Comparison of ENCODE assay signal across 8 cellular contexts in genomic region chr1:58782308-58783089, GRCh38. TPM values are rescaled to one million over a fixed set of nuclear protein-coding genes. Genes with fewer than 3 reads are reported as not detected.
DNase-seq lines count a peak whose midpoint lies in the region; ATAC-seq, FAIRE-seq and TF ChIP-seq lines count a peak whose summit lies in the region.

No MANE protein-coding gene starts in this region.

- POLR2A ChIA-PET in A549 (lab: Yijun Ruan, JAX), result interaction anchor here (0.6 to 3.2 kb wide), 10 partner anchors 10 to 977 kb away, joined by 3 to 24 read pairs (median 5); partner anchors contain the start of gene FGGY
- POLR2A ChIA-PET in activated CD4-positive, alpha-beta T cell treated with anti-CD3 and anti-CD28 coated beads for 36 hours (lab: Charles Lee), result interaction anchor here (0.6 to 1.8 kb wide), 6 partner anchors 9 to 255 kb away, joined by 3 to 15 read pairs (median 4); no protein-coding TSS in a partner anchor

- H3K27me3 Mint-ChIP-seq in activated CD4-positive, alpha-beta T cell treated with anti-CD3 and anti-CD28 coated beads for 36 hours, result peaks cover 2% of the 10 kb centered on the region

- peak in 1 of 2 experiments; percentile 0; a peak in 2 of 6 replicates for ATAC-seq in A549
- ATAC-seq in GM18502 (IDR thresholded peaks at IDR 0.05; ENCODE audit: poor library complexity, unreplicated experiment), result peak; percentile 17
- peak; percentile 6 for ATAC-seq in activated CD4-positive, alpha-beta T cell treated with anti-CD3 and anti-CD28 coated beads for 36 hours
- ATAC-seq in HG03521 (IDR thresholded peaks at IDR 0.05; ENCODE audit: unreplicated experiment), result no peak

- H3K4me3 Mint-ChIP-seq in activated CD4-positive, alpha-beta T cell treated with anti-CD3 and anti-CD28 coated beads for 36 hours, result peak overlapping the region; percentile 79

- TF ChIP-seq CTCF in A549 (IDR thresholded peaks at IDR 0.05) (no peak; the same call in 2 of the 3 replicates), coronary artery (IDR thresholded peaks at IDR 0.05) (no peak), lower leg skin (IDR thresholded peaks at IDR 0.05) (no peak)

- TF ChIP-seq EP300 in A549 (IDR thresholded peaks at IDR 0.05), result no peak

- H3K27ac ChIP-seq in A549, result peak overlapping the region; percentile 91 to 93
- H3K27ac ChIP-seq in coronary artery, result peak overlapping the region; percentile 98 to 100

- H3K4me3 ChIP-seq in A549, result peak overlapping the region; percentile 95
- peak overlapping the region; percentile 88 for H3K4me3 ChIP-seq in coronary artery
- H3K4me3 ChIP-seq in lower leg skin (ENCODE audit: low read depth, poor library complexity, severe bottlenecking), result peak overlapping the region; percentile 85

- H3K9me3 ChIP-seq in A549, result no peaks in the 10 kb centered on the region

- peaks cover 22% of the 10 kb centered on the region for H3K4me1 ChIP-seq in A549

- H3K27ac Mint-ChIP-seq in activated CD4-positive, alpha-beta T cell treated with anti-CD3 and anti-CD28 coated beads for 36 hours, result peak overlapping the region; percentile 82

- WGBS in A549 (ENCODE audit: missing lambda C conversion rate), result 0% methylated on average over 4 of the region's 72 CpGs
- 0 to 2% methylated on average over 21 to 41 of the region's 72 CpGs for WGBS in lower leg skin, 2 donors

- DNase-seq in A549 (ENCODE audit: low read depth in 1 of 2, low spot score in 1 of 2), result peak in 1 of 2 experiments; percentile 39
- DNase-seq in NCI-H146 (lab: John Stamatoyannopoulos, UW), result peak; percentile 72
- peak; percentile 81 for DNase-seq in activated CD4-positive, alpha-beta T cell treated with anti-CD3 and anti-CD28 coated beads for 36 hours
- peak; percentile 83 for DNase-seq in coronary artery (ENCODE audit: low spot score)
- DNase-seq in lower leg skin (ENCODE audit: low spot score in 2 of 2), result peak; percentile 31 to 92
- peak; percentile 47 for DNase-seq in stimulated activated CD4-positive, alpha-beta T cell treated with anti-CD3 and anti-CD28 coated beads, Interleukin-4, amount 100 ng/mL, for 24 hours

- intact Hi-C loops in activated CD4-positive, alpha-beta T cell treated with anti-CD3 and anti-CD28 coated beads for 36 hours (cut with DNase I, micrococcal nuclease), result loop anchor here (1.0 to 10.0 kb wide), 5 partner anchors 238 to 1030 kb away; partner anchors contain the start of gene HOOK1 (in 1 of the 2)
- intact Hi-C loops in lower leg skin (cut with DNase I; ENCODE audit: low total_unique reads), result no loop called here

- FAIRE-seq in A549 (lab: Jason Lieb, UNC), result no peak

- TF ChIP-seq POLR2A in A549 (IDR thresholded peaks at IDR 0.05; ENCODE audit: low read length) (peak; percentile 15; the same call in 1 of the 2 replicates), lower leg skin (IDR thresholded peaks at IDR 0.05) (no peak)

- CTCF ChIA-PET in A549 (lab: Yijun Ruan, JAX), result interaction anchor here (0.7 to 1.5 kb wide), 4 partner anchors 55 to 151 kb away, joined by 3 read pairs; no protein-coding TSS in a partner anchor
- CTCF ChIA-PET in activated CD4-positive, alpha-beta T cell treated with anti-CD3 and anti-CD28 coated beads for 36 hours (lab: Charles Lee), result interaction anchor here (0.6 to 0.9 kb wide), 4 partner anchors 12 to 909 kb away, joined by 3 read pairs; no protein-coding TSS in a partner anchor

- H3K36me3 Mint-ChIP-seq in activated CD4-positive, alpha-beta T cell treated with anti-CD3 and anti-CD28 coated beads for 36 hours (ENCODE audit: low read depth), result peaks cover 16% of the 10 kb centered on the region

- peaks cover 17% of the 10 kb centered on the region for H3K4me1 Mint-ChIP-seq in activated CD4-positive, alpha-beta T cell treated with anti-CD3 and anti-CD28 coated beads for 36 hours

- TF ChIP-seq RAD21 in A549 (conservative IDR thresholded peaks at IDR 0.05 in 1 of 2, IDR thresholded peaks at IDR 0.05 in 1 of 2), result 0 out of 5 replicates have a peak, but pooled peaks of 1 of the 2 experiments have one; percentile 23

- peak overlapping the region; percentile 85 for H3K4me2 ChIP-seq in A549

- no peaks in the 10 kb centered on the region for H3K9me3 Mint-ChIP-seq in activated CD4-positive, alpha-beta T cell treated with anti-CD3 and anti-CD28 coated beads for 36 hours (ENCODE audit: low read depth)

TF ChIP-seq in A549, 52 proteins besides CTCF, POLR2A, EP300 and RAD21:
- TF ChIP-seq REST (IDR thresholded peaks at IDR 0.05) (no peak), CBX2 (IDR thresholded peaks at IDR 0.05; ENCODE audit: borderline replicate concordance, low read depth) (no peak), CBX8 (IDR thresholded peaks at IDR 0.05) (no peak), E2F6 (IDR thresholded peaks at IDR 0.05; ENCODE audit: borderline replicate concordance, low read depth) (peak; percentile 53), MAX (IDR thresholded peaks at IDR 0.05) (peak; percentile 37; the same call in 1 of the 2 replicates), HOXB5 (CRISPR knock-in tag; IDR thresholded peaks at IDR 0.05) (no peak), JUN (IDR thresholded peaks at IDR 0.05) (peak in 1 of 2 experiments; percentile 59; a peak in 3 of 5 replicates), NPAS2 (CRISPR knock-in tag; IDR thresholded peaks at IDR 0.05; ENCODE audit: borderline replicate concordance) (0 out of 2 replicates have a peak, but pooled peaks have one; percentile 28)

RNA-seq across cellular contexts. Expression of gene JUN, which starts 1.3 kb away (rescaled TPM):
- polyA plus RNA-seq in A549 (2011; rRNA removed) (32.6 and 59.8 TPM in 2 replicates), A549 (2017; fragmentation: RNase III; extraction: RNeasy Plus Mini Kit Qiagen cat#74134 plus additional on column Dnase treatment) (23.3 to 27.4 TPM (median 23.3 TPM) in 3 replicates)
- 60.3 and 71.5 TPM in 2 replicates for polyA plus RNA-seq in A549 (2012; cell fraction: cytosol; rRNA removed)
- 96.1 and 156 TPM in 2 replicates for polyA plus RNA-seq in A549 (2012; cell fraction: nucleus; rRNA removed)
- polyA minus RNA-seq in A549 (2011; rRNA and poly(A)+ RNA removed), result 47.1 and 53.4 TPM in 2 replicates
- 10 to 100 TPM; 24.2 to 25.5 TPM for total RNA-seq in activated CD4-positive, alpha-beta T cell treated with anti-CD3 and anti-CD28 coated beads for 36 hours
- 100 to 1,000 TPM in 3 of 4 donors, 10 to 100 TPM in 1; 93.8 to 589 (median 205) TPM for total RNA-seq in lower leg skin
